Comparison of ENCODE assay signal across 22 cellular contexts in genomic region chr19:3821156-3821555, GRCh38. TPM values are rescaled to one million over a fixed set of nuclear protein-coding genes. Genes with fewer than 3 reads are reported as not detected.
DNase-seq lines count a peak whose midpoint lies in the region; ATAC-seq, FAIRE-seq and TF ChIP-seq lines count a peak whose summit lies in the region.
"Had no signal": no experiment of that assay in that cellular context is flagged by ENCODE, and none has a peak within 500 bp of the region (broad histone marks: within the 10 kb centered on the region; RNA-seq: fewer than 3 reads in every experiment).

No MANE protein-coding gene starts in this region.

- no peaks in the 10 kb centered on the region for H3K27me3 Mint-ChIP-seq in effector memory CD8-positive, alpha-beta T cell
- peaks cover 3% of the 10 kb centered on the region for H3K27me3 Mint-ChIP-seq in nephron progenitor cell (ENCODE audit: low read depth, poor library complexity)
- H3K27me3 Mint-ChIP-seq: central memory CD8-positive, alpha-beta T cell had no signal

- H3K4me1 Mint-ChIP-seq in effector memory CD8-positive, alpha-beta T cell (ENCODE audit: low read depth in 2 of 2): peaks cover 12 to 14% of the 10 kb centered on the region in 2 donors
- peaks cover 35% of the 10 kb centered on the region for H3K4me1 Mint-ChIP-seq in stimulated activated effector memory CD8-positive, alpha-beta T cell treated with anti-CD3 and anti-CD28 coated beads, Interleukin-12 subunit alpha, Interleukin-12 subunit beta, amount 100 ng/mL, for 72 hours
- H3K4me1 Mint-ChIP-seq in nephron progenitor cell: peaks cover 20% of the 10 kb centered on the region

- no peaks in the 10 kb centered on the region for H3K9me3 Mint-ChIP-seq in effector memory CD8-positive, alpha-beta T cell
- no peaks in the 10 kb centered on the region for H3K9me3 Mint-ChIP-seq in stimulated activated effector memory CD8-positive, alpha-beta T cell treated with anti-CD3 and anti-CD28 coated beads, Interleukin-12 subunit alpha, Interleukin-12 subunit beta, amount 100 ng/mL, for 72 hours
- no peaks in the 10 kb centered on the region for H3K9me3 Mint-ChIP-seq in nephron progenitor cell
- H3K9me3 Mint-ChIP-seq: central memory CD8-positive, alpha-beta T cell had no signal

- no peak for ATAC-seq in effector memory CD8-positive, alpha-beta T cell (replicated peaks)
- no peak for ATAC-seq in stimulated activated effector memory CD8-positive, alpha-beta T cell treated with anti-CD3 and anti-CD28 coated beads, Interleukin-12 subunit alpha, Interleukin-12 subunit beta, amount 100 ng/mL, for 72 hours
- no peak for ATAC-seq in HG03175 (IDR thresholded peaks at IDR 0.05; ENCODE audit: unreplicated experiment)

- H3K9me3 ChIP-seq in MG63: no peaks in the 10 kb centered on the region
- H3K9me3 ChIP-seq: ascending aorta, BE2C, upper lobe of right lung had no signal

- no peaks in the 10 kb centered on the region for H3K36me3 ChIP-seq in MG63
- H3K36me3 ChIP-seq: ascending aorta, BE2C, upper lobe of right lung had no signal

- FAIRE-seq in D721Med (lab: Jason Lieb, UNC): no peak
- FAIRE-seq: frontal cortex, keratinocyte had no signal

- TF ChIP-seq CTCF in D721Med (IDR thresholded peaks at IDR 0.05; ENCODE audit: insufficient read depth, missing control alignments) (peak; percentile 50), nephron progenitor cell (IDR thresholded peaks at IDR 0.05) (no peak)

- no peak overlapping the region for H3K4me3 ChIP-seq in MG63
- H3K4me3 ChIP-seq: ascending aorta, GM12878, lung, upper lobe of right lung had no signal

- no peaks in the 10 kb centered on the region for H3K27me3 ChIP-seq in MG63
- H3K27me3 ChIP-seq: ascending aorta, BE2C, upper lobe of right lung had no signal

- DNase-seq in NCI-H2029 (lab: John Stamatoyannopoulos, UW) (peak; percentile 24), NCI-H2029 treated with DMSO at 0.1 percent for 48 hours (lab: John Stamatoyannopoulos, UW) (no peak), D721Med (ENCODE audit: insufficient read length, low spot score) (no peak), MG63 (peak; percentile 39), nephron progenitor cell (no peak)
- no peak for DNase-seq in effector memory CD8-positive, alpha-beta T cell
- DNase-seq in stimulated activated effector memory CD8-positive, alpha-beta T cell treated with anti-CD3 and anti-CD28 coated beads, Interleukin-12 subunit alpha, Interleukin-12 subunit beta, amount 100 ng/mL, for 72 hours (ENCODE audit: low spot score in 2 of 2): no peak
- DNase-seq: NCI-H1105, NCI-H226, occipital lobe had no signal

- peak overlapping the region; percentile 28 to 89 for H3K27ac Mint-ChIP-seq in effector memory CD8-positive, alpha-beta T cell
- no peak overlapping the region for H3K27ac Mint-ChIP-seq in stimulated activated effector memory CD8-positive, alpha-beta T cell treated with anti-CD3 and anti-CD28 coated beads, Interleukin-12 subunit alpha, Interleukin-12 subunit beta, amount 100 ng/mL, for 72 hours
- no peak overlapping the region for H3K27ac Mint-ChIP-seq in nephron progenitor cell

- peaks cover 10% of the 10 kb centered on the region for H3K36me3 Mint-ChIP-seq in effector memory CD8-positive, alpha-beta T cell (ENCODE audit: insufficient read depth)
- H3K36me3 Mint-ChIP-seq in stimulated activated effector memory CD8-positive, alpha-beta T cell treated with anti-CD3 and anti-CD28 coated beads, Interleukin-12 subunit alpha, Interleukin-12 subunit beta, amount 100 ng/mL, for 72 hours: no peaks in the 10 kb centered on the region
- no peaks in the 10 kb centered on the region for H3K36me3 Mint-ChIP-seq in nephron progenitor cell (ENCODE audit: low read depth)

- no peak overlapping the region for H3K4me3 Mint-ChIP-seq in effector memory CD8-positive, alpha-beta T cell
- no peak overlapping the region for H3K4me3 Mint-ChIP-seq in stimulated activated effector memory CD8-positive, alpha-beta T cell treated with anti-CD3 and anti-CD28 coated beads, Interleukin-12 subunit alpha, Interleukin-12 subunit beta, amount 100 ng/mL, for 72 hours
- no peak overlapping the region for H3K4me3 Mint-ChIP-seq in nephron progenitor cell

RNA-seq across cellular contexts. Expression of gene MATK, which starts 35.0 kb away (rescaled TPM):
- total RNA-seq in MG63 (2014; rRNA removed; shearing (Covaris generic); ENCODE audit: low replicate concordance): 0.69 and 3.9 TPM in 2 replicates
- total RNA-seq: ascending aorta had no signal

RNA-seq across cellular contexts. Expression of gene ZFR2, which starts 47.7 kb away (rescaled TPM):
- not detected in 2 replicates for total RNA-seq in MG63 (2014; rRNA removed; shearing (Covaris generic); ENCODE audit: low replicate concordance)
- total RNA-seq: A172, ascending aorta, epithelial cell of proximal tubule had no signal

RNA-seq across cellular contexts. Expression of gene RAX2, which starts 49.1 kb away (rescaled TPM):
- total RNA-seq in MG63 (2014; rRNA removed; shearing (Covaris generic); ENCODE audit: low replicate concordance): not detected in 2 replicates
- total RNA-seq: A172; activated CD8-positive, alpha-beta memory T cell treated with anti-CD3 and anti-CD28 coated beads for 36 hours; ascending aorta; epithelial cell of proximal tubule; GM12878; lung; occipital lobe; upper lobe of right lung had no signal

RNA-seq across cellular contexts. Expression of gene MRPL54, which starts 58.7 kb away (rescaled TPM):
- 47.0 and 55.4 TPM in 2 replicates for total RNA-seq in MG63 (2014; rRNA removed; shearing (Covaris generic); ENCODE audit: low replicate concordance)

RNA-seq across cellular contexts. Expression of gene ATCAY, which starts 59.3 kb away (rescaled TPM):
- not detected in 2 replicates for total RNA-seq in MG63 (2014; rRNA removed; shearing (Covaris generic); ENCODE audit: low replicate concordance)
- total RNA-seq: A172; activated CD8-positive, alpha-beta memory T cell treated with anti-CD3 and anti-CD28 coated beads for 36 hours; ascending aorta; epithelial cell of proximal tubule; upper lobe of right lung had no signal

Comparison
In these comparisons a context has a peak if more than half of its experiments do, and no peak if none do; other contexts are left out.
1. DNase-seq: peak in NCI-H2029 (single experiment) and MG63 (single experiment); none in NCI-H2029 treated with DMSO at 0.1 percent for 48 hours (single experiment), D721Med (single experiment), effector memory CD8-positive, alpha-beta T cell (0 of 3), stimulated activated effector memory CD8-positive, alpha-beta T cell treated with anti-CD3 and anti-CD28 coated beads, Interleukin-12 subunit alpha, Interleukin-12 subunit beta, amount 100 ng/mL, for 72 hours (0 of 2) and nephron progenitor cell (single experiment).
2. H3K27ac Mint-ChIP-seq: peak in effector memory CD8-positive, alpha-beta T cell (2 of 2); none in stimulated activated effector memory CD8-positive, alpha-beta T cell treated with anti-CD3 and anti-CD28 coated beads, Interleukin-12 subunit alpha, Interleukin-12 subunit beta, amount 100 ng/mL, for 72 hours (single experiment) and nephron progenitor cell (single experiment).